In genomic region chr15:33680336-33680735, GRCh38 we compare ENCODE assay signal across 17 cellular contexts.
DNase-seq lines count a peak whose midpoint lies in the region; ATAC-seq and TF ChIP-seq lines count a peak whose summit lies in the region.
"Had no signal": no experiment of that assay in that cellular context is flagged by ENCODE, and none has a peak within 500 bp of the region (broad histone marks: within the 10 kb centered on the region; RNA-seq: fewer than 3 reads in every experiment).

No MANE protein-coding gene starts in this region.

- peak overlapping the region; percentile 3 to 29 for H3K27ac ChIP-seq in ascending aorta
- H3K27ac ChIP-seq in tibial artery = peak overlapping the region; percentile 54 to 59
- H3K27ac ChIP-seq: A549, C4-2B had no signal

- intact Hi-C loops in ascending aorta (cut with DNase I) = no loop called here
- intact Hi-C loops in tibial artery (cut with DNase I; ENCODE audit: low total_unique reads) = no loop called here

- no peak for ATAC-seq in activated naive CD4-positive, alpha-beta T cell treated with anti-CD3 and anti-CD28 coated beads, Interleukin-2, amount 50 U/mL, for 72 hours
- ATAC-seq: A549, HepG2 had no signal

- TF ChIP-seq CTCF in ascending aorta (IDR thresholded peaks at IDR 0.05) (no peak), tibial artery (IDR thresholded peaks at IDR 0.05) (no peak)

- no peaks in the 10 kb centered on the region for H3K4me1 ChIP-seq in ascending aorta
- peaks cover 0 to 26% (median 4%) of the 10 kb centered on the region in 4 donors for H3K4me1 ChIP-seq in tibial artery
- H3K4me1 ChIP-seq: A549, Caco-2, HAP-1 had no signal

- DNase-seq in ascending aorta (ENCODE audit: low spot score in 2 of 2) = no peak
- DNase-seq in renal cortical epithelial cell (ENCODE audit: low read depth) = peak; percentile 45
- no peak for DNase-seq in tibial artery
- no peak for DNase-seq in activated naive CD4-positive, alpha-beta T cell treated with anti-CD3 and anti-CD28 coated beads, Interleukin-2, amount 50 U/mL, for 72 hours (ENCODE audit: low spot score in 2 of 2)
- DNase-seq in activated T-cell treated with anti-CD3 and anti-CD28 coated beads, Interleukin-2, amount 50 U/mL, for 1 hour = no peak
- DNase-seq in dedifferentiated amniotic fluid mesenchymal stem cell (ENCODE audit: extremely low spot score) = no peak
- DNase-seq: AML-193; Caco-2; CD4-positive, alpha-beta T cell; DMS153; DMS79; GDM1 had no signal

- H3K27ac Mint-ChIP-seq in activated naive CD4-positive, alpha-beta T cell treated with anti-CD3 and anti-CD28 coated beads, Interleukin-2, amount 50 U/mL, for 72 hours = no peak overlapping the region
- H3K27ac Mint-ChIP-seq: CD4-positive, alpha-beta T cell; IgD-negative memory B cell had no signal

- H3K27me3 ChIP-seq in ascending aorta (no peaks in the 10 kb centered on the region), tibial artery (no peaks in the 10 kb centered on the region)

- H3K9me3 ChIP-seq in ascending aorta = no peaks in the 10 kb centered on the region
- H3K9me3 ChIP-seq in tibial artery = no peaks in the 10 kb centered on the region
- H3K9me3 ChIP-seq: Caco-2, HAP-1 had no signal

- no peaks in the 10 kb centered on the region for H3K9me3 Mint-ChIP-seq in activated naive CD4-positive, alpha-beta T cell treated with anti-CD3 and anti-CD28 coated beads, Interleukin-2, amount 50 U/mL, for 72 hours
- H3K9me3 Mint-ChIP-seq: CD4-positive, alpha-beta T cell had no signal

- H3K4me3 ChIP-seq in ascending aorta (no peak overlapping the region), tibial artery (no peak overlapping the region)
- H3K4me3 ChIP-seq: A549, HAP-1 had no signal

- H3K36me3 ChIP-seq in ascending aorta (no peaks in the 10 kb centered on the region), tibial artery (no peaks in the 10 kb centered on the region)
- H3K36me3 ChIP-seq: HAP-1 had no signal

- no peaks in the 10 kb centered on the region for H3K36me3 Mint-ChIP-seq in activated naive CD4-positive, alpha-beta T cell treated with anti-CD3 and anti-CD28 coated beads, Interleukin-2, amount 50 U/mL, for 72 hours
- H3K36me3 Mint-ChIP-seq: IgD-negative memory B cell had no signal
